Comparison of ENCODE assay signal across 23 cellular contexts in genomic region chr3:9012521-9012920, GRCh38. TPM values are rescaled to one million over a fixed set of nuclear protein-coding genes. Genes with fewer than 3 reads are reported as not detected.
DNase-seq lines count a peak whose midpoint lies in the region; ATAC-seq, FAIRE-seq and TF ChIP-seq lines count a peak whose summit lies in the region.
"Had no signal": no experiment of that assay in that cellular context is flagged by ENCODE, and none has a peak within 500 bp of the region (broad histone marks: within the 10 kb centered on the region; RNA-seq: fewer than 3 reads in every experiment).

No MANE protein-coding gene starts in this region.

- H3K27ac ChIP-seq in right lobe of liver, result no peak overlapping the region
- H3K27ac ChIP-seq: HL-60 had no signal

- H3K4me3 ChIP-seq in bronchial epithelial cell (ENCODE audit: low read depth, low read length) (no peak overlapping the region), right lobe of liver (no peak overlapping the region)
- H3K4me3 ChIP-seq: HAP-1 had no signal

- H3K4me3 Mint-ChIP-seq in activated CD4-positive, alpha-beta T cell treated with anti-CD3 and anti-CD28 coated beads for 36 hours, result no peak overlapping the region
- H3K4me3 Mint-ChIP-seq in natural killer cell, result no peak overlapping the region

- FAIRE-seq in bronchial epithelial cell (lab: Jason Lieb, UNC), result peak; percentile 60
- FAIRE-seq: G401.6 had no signal

- TF ChIP-seq CTCF in bronchial epithelial cell (IDR thresholded peaks at IDR 0.05; ENCODE audit: insufficient read depth, low read length, severe bottlenecking) (no peak), right lobe of liver (IDR thresholded peaks at IDR 0.05) (no peak), natural killer cell (IDR thresholded peaks at IDR 0.05) (no peak)

- H3K9me3 ChIP-seq in right lobe of liver, result no peaks in the 10 kb centered on the region
- H3K9me3 ChIP-seq: HAP-1 had no signal

- CTCF ChIA-PET in activated CD4-positive, alpha-beta T cell treated with anti-CD3 and anti-CD28 coated beads for 36 hours (lab: Charles Lee), result interaction anchor here (1.2 to 3.6 kb wide), 3 partner anchors 14 to 24 kb away, joined by 3 to 13 read pairs (median 4); no protein-coding TSS in a partner anchor

- POLR2A ChIA-PET in activated CD4-positive, alpha-beta T cell treated with anti-CD3 and anti-CD28 coated beads for 36 hours (lab: Charles Lee), result no interaction called here

- H3K27me3 Mint-ChIP-seq in activated CD4-positive, alpha-beta T cell treated with anti-CD3 and anti-CD28 coated beads for 36 hours, result no peaks in the 10 kb centered on the region
- H3K27me3 Mint-ChIP-seq in natural killer cell (ENCODE audit: low read depth in 2 of 2), result peaks cover 3 to 6% of the 10 kb centered on the region in 2 donors

- DNase-seq in activated CD4-positive, alpha-beta T cell treated with anti-CD3 and anti-CD28 coated beads for 36 hours, result peak; percentile 10
- DNase-seq in activated CD4-positive, alpha-beta T cell treated with anti-CD3 and anti-CD28 coated beads, Interleukin-2, amount 50 U/mL, for 4 hours, result no peak
- DNase-seq in stimulated activated CD4-positive, alpha-beta T cell treated with anti-CD3 and anti-CD28 coated beads, Interleukin-1b, Interleukin-23, amount 100 ng/mL, for 48 hours, result peak; percentile 11
- DNase-seq in stimulated activated CD4-positive, alpha-beta T cell treated with anti-CD3 and anti-CD28 coated beads, Interleukin-12 subunit alpha, Interleukin-12 subunit beta, amount 100 ng/mL, for 4 hours, result no peak
- DNase-seq in bronchial epithelial cell (ENCODE audit: low read depth) (peak; percentile 56), right lobe of liver (no peak), natural killer cell (no peak)
- DNase-seq: 8988T, DMS 273 treated with DMSO at 0.1 percent for 48 hours, DND-41, IMR-90, Karpas-422, MM.1S, NCI-H1417, NCI-H187 treated with DMSO at 0.1 percent for 48 hours, NCI-H345, NCI-H524 treated with DMSO at 0.1 percent for 48 hours, RPMI8226, SHP77 treated with DMSO at 0.1 percent for 48 hours had no signal

- 85% methylated on average over 2 of the region's 2 CpGs for WGBS in right lobe of liver (ENCODE audit: insufficient coverage, low coverage, low lambda C conversion rate, missing lambda C conversion rate)

- H3K27me3 ChIP-seq in bronchial epithelial cell (ENCODE audit: control insufficient read depth, insufficient read depth, low read length) (no peaks in the 10 kb centered on the region), right lobe of liver (no peaks in the 10 kb centered on the region)

- TF ChIP-seq POLR2A in right lobe of liver (IDR thresholded peaks at IDR 0.05), result no peak

- H3K4me1 ChIP-seq in right lobe of liver, result no peaks in the 10 kb centered on the region
- H3K4me1 ChIP-seq: HAP-1 had no signal

- intact Hi-C loops in activated CD4-positive, alpha-beta T cell treated with anti-CD3 and anti-CD28 coated beads for 36 hours (cut with DNase I, micrococcal nuclease), result no loop called here
- intact Hi-C loops in right lobe of liver (cut with DNase I) (no loop called here), natural killer cell (cut with micrococcal nuclease) (no loop called here)

- H3K36me3 ChIP-seq in bronchial epithelial cell (ENCODE audit: control insufficient read depth, insufficient read depth, low read length) (peaks cover 21% of the 10 kb centered on the region), right lobe of liver (no peaks in the 10 kb centered on the region)
- H3K36me3 ChIP-seq: HAP-1 had no signal

- no peaks in the 10 kb centered on the region for H3K36me3 Mint-ChIP-seq in activated CD4-positive, alpha-beta T cell treated with anti-CD3 and anti-CD28 coated beads for 36 hours (ENCODE audit: low read depth)
- no peaks in the 10 kb centered on the region for H3K36me3 Mint-ChIP-seq in natural killer cell

- no peaks in the 10 kb centered on the region for H3K9me3 Mint-ChIP-seq in activated CD4-positive, alpha-beta T cell treated with anti-CD3 and anti-CD28 coated beads for 36 hours (ENCODE audit: low read depth)
- H3K9me3 Mint-ChIP-seq in natural killer cell, result no peaks in the 10 kb centered on the region

- H3K4me1 Mint-ChIP-seq in activated CD4-positive, alpha-beta T cell treated with anti-CD3 and anti-CD28 coated beads for 36 hours, result peaks cover 14% of the 10 kb centered on the region
- H3K4me1 Mint-ChIP-seq in natural killer cell, result no peaks in the 10 kb centered on the region

- ATAC-seq in activated CD4-positive, alpha-beta T cell treated with anti-CD3 and anti-CD28 coated beads for 36 hours, result peak; percentile 82
- ATAC-seq in right lobe of liver (no peak), GM21423 (IDR thresholded peaks at IDR 0.05; ENCODE audit: unreplicated experiment) (no peak), natural killer cell (no peak)

- no peak overlapping the region for H3K27ac Mint-ChIP-seq in activated CD4-positive, alpha-beta T cell treated with anti-CD3 and anti-CD28 coated beads for 36 hours
- H3K27ac Mint-ChIP-seq in natural killer cell, result no peak overlapping the region

RNA-seq across cellular contexts. Expression of gene RAD18, which starts 49.2 kb away (rescaled TPM):
- total RNA-seq in activated CD4-positive, alpha-beta T cell treated with anti-CD3 and anti-CD28 coated beads for 36 hours, result 10 to 100 TPM; 47.8 to 50.5 TPM
- total RNA-seq in bronchial epithelial cell (3.9 and 5.0 TPM in 2 replicates), right lobe of liver (1 to 10 TPM; 1.9 to 5.1 (median 4.3) TPM), natural killer cell (10 to 100 TPM; 19.8 to 23.3 (median 22.5) TPM)

Comparison
In these comparisons a context has a peak if more than half of its experiments do, and no peak if none do; other contexts are left out.
1. DNase-seq: peak in activated CD4-positive, alpha-beta T cell treated with anti-CD3 and anti-CD28 coated beads for 36 hours (single experiment), stimulated activated CD4-positive, alpha-beta T cell treated with anti-CD3 and anti-CD28 coated beads, Interleukin-1b, Interleukin-23, amount 100 ng/mL, for 48 hours (single experiment) and bronchial epithelial cell (single experiment); none in activated CD4-positive, alpha-beta T cell treated with anti-CD3 and anti-CD28 coated beads, Interleukin-2, amount 50 U/mL, for 4 hours (0 of 2), stimulated activated CD4-positive, alpha-beta T cell treated with anti-CD3 and anti-CD28 coated beads, Interleukin-12 subunit alpha, Interleukin-12 subunit beta, amount 100 ng/mL, for 4 hours (single experiment), right lobe of liver (0 of 3) and natural killer cell (single experiment).